ENCODE assay signal across 8 cellular contexts in genomic region chr17:30336369-30337171, GRCh38. TPM values are rescaled to one million over a fixed set of nuclear protein-coding genes. Genes with fewer than 3 reads are reported as not detected.
A peak's percentile ranks its signal among the peaks of the same experiment; 100 is the strongest.
DNase-seq lines count a peak whose midpoint lies in the region; ATAC-seq, FAIRE-seq and TF ChIP-seq lines count a peak whose summit lies in the region.

No MANE protein-coding gene starts in this region.

- H3K27me3 Mint-ChIP-seq in activated T-helper 17 cell treated with anti-CD3 and anti-CD28 coated beads, Interleukin-2, amount 50 U/mL, for 72 hours, result no peaks in the 10 kb centered on the region
- H3K27me3 Mint-ChIP-seq in glutamatergic neuron (ENCODE audit: unreplicated experiment), result no peaks in the 10 kb centered on the region

- no peak for TF ChIP-seq POLR2A in H54 (IDR thresholded peaks at IDR 0.05; ENCODE audit: low read depth, low read length)

- H3K36me3 Mint-ChIP-seq in activated T-helper 17 cell treated with anti-CD3 and anti-CD28 coated beads, Interleukin-2, amount 50 U/mL, for 72 hours (ENCODE audit: low read depth), result no peaks in the 10 kb centered on the region
- H3K36me3 Mint-ChIP-seq in glutamatergic neuron (ENCODE audit: unreplicated experiment), result no peaks in the 10 kb centered on the region

- DNase-seq in DMS153 (lab: John Stamatoyannopoulos, UW), result peak; percentile 69
- DNase-seq in KBM-7, result peak; percentile 87
- DNase-seq in RCC 7860 (ENCODE audit: low spot score), result peak; percentile 78
- DNase-seq in glutamatergic neuron, result peak; percentile 25
- DNase-seq in stimulated activated CD4-positive, alpha-beta T cell treated with anti-CD3 and anti-CD28 coated beads, Interleukin-4, amount 100 ng/mL, for 24 hours, result peak; percentile 72
- no peak for DNase-seq in H54 (ENCODE audit: insufficient read length, low spot score)

- H3K27ac Mint-ChIP-seq in activated T-helper 17 cell treated with anti-CD3 and anti-CD28 coated beads, Interleukin-2, amount 50 U/mL, for 72 hours, result no peak overlapping the region
- H3K27ac Mint-ChIP-seq in glutamatergic neuron (ENCODE audit: unreplicated experiment), result no peak overlapping the region

- peak; percentile 82 for FAIRE-seq in RCC 7860 (lab: Jason Lieb, UNC)
- FAIRE-seq in H54 (lab: Jason Lieb, UNC), result no peak

- peak; percentile 76 for TF ChIP-seq CTCF in glutamatergic neuron (IDR thresholded peaks at IDR 0.05; ENCODE audit: partially characterized antibody, unreplicated experiment)

- H3K4me3 Mint-ChIP-seq in activated T-helper 17 cell treated with anti-CD3 and anti-CD28 coated beads, Interleukin-2, amount 50 U/mL, for 72 hours, result peak overlapping the region; percentile 20
- H3K4me3 Mint-ChIP-seq in glutamatergic neuron (ENCODE audit: unreplicated experiment), result no peak overlapping the region

- peaks cover 34% of the 10 kb centered on the region for H3K4me1 Mint-ChIP-seq in activated T-helper 17 cell treated with anti-CD3 and anti-CD28 coated beads, Interleukin-2, amount 50 U/mL, for 72 hours
- H3K4me1 Mint-ChIP-seq in glutamatergic neuron (ENCODE audit: low read depth, unreplicated experiment), result no peaks in the 10 kb centered on the region

- no peaks in the 10 kb centered on the region for H3K9me3 Mint-ChIP-seq in activated T-helper 17 cell treated with anti-CD3 and anti-CD28 coated beads, Interleukin-2, amount 50 U/mL, for 72 hours
- H3K9me3 Mint-ChIP-seq in glutamatergic neuron (ENCODE audit: unreplicated experiment), result peaks cover 2% of the 10 kb centered on the region

- ATAC-seq in activated T-helper 17 cell treated with anti-CD3 and anti-CD28 coated beads, Interleukin-2, amount 50 U/mL, for 72 hours (replicated peaks), result no peak
- ATAC-seq in HG03439 (IDR thresholded peaks at IDR 0.05; ENCODE audit: unreplicated experiment), result no peak

- in situ Hi-C loops in KBM-7 (cut with MboI; ENCODE audit: low pct_unique_long_range_greater_than_20kb, low sequenced_read_pairs), result no loop called here

RNA-seq across cellular contexts. Expression of gene TMIGD1, which starts 2.7 kb away (rescaled TPM):
- total RNA-seq in activated T-helper 17 cell treated with anti-CD3 and anti-CD28 coated beads, Interleukin-2, amount 50 U/mL, for 72 hours, result not detected
- total RNA-seq in glutamatergic neuron (ENCODE audit: unreplicated experiment), result not detected

RNA-seq across cellular contexts. Expression of gene CPD, which starts 42.2 kb away (rescaled TPM):
- total RNA-seq in activated T-helper 17 cell treated with anti-CD3 and anti-CD28 coated beads, Interleukin-2, amount 50 U/mL, for 72 hours, result 10 to 100 TPM; 25.9 to 34.7 TPM
- 29.8 TPM for total RNA-seq in glutamatergic neuron (ENCODE audit: unreplicated experiment)

RNA-seq across cellular contexts. Expression of gene BLMH, which starts 44.8 kb away (rescaled TPM):
- 10 to 100 TPM; 24.3 to 51.0 TPM for total RNA-seq in activated T-helper 17 cell treated with anti-CD3 and anti-CD28 coated beads, Interleukin-2, amount 50 U/mL, for 72 hours
- total RNA-seq in glutamatergic neuron (ENCODE audit: unreplicated experiment), result 103 TPM
